Comparison of ENCODE assay signal across 8 cellular contexts in the genomic region with DNA sequence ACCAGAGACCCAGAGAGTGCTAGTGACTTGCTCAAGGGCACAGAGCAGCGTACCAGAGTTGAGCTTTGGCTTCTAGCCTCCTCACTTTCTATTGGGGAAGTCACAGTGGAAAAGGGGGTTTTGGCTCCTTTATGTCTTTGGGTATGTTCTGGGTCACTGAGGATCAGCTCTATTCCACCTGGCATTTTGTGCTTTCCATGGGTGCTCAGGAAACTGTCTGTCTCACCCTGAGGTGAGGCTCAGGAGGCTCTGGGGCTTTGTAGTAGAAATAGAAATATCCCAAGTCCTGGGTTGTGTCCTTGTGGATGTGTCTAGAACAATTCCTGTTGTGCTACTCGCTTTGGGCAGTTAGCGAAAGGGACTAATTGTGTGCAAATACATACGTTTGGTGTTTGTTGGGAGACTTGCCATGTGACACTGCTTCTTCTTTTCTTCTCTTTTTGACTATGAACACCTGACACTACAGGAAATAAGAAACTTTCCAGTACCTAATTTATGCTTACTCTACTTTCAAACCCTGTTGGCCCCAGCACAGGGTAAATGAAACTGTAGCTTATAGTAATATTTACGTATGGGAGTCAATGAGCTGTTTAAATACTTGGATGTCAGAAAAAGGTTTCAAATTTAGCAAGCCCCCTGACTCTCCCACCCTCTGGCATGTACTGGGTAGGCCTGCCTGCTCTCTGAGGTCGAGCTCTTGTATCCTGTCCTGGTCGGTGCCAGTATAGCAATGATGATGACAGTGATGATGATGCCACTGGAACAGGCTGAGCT. TPM values are rescaled to one million over a fixed set of nuclear protein-coding genes. Genes with fewer than 3 reads are reported as not detected.
DNase-seq lines count a peak whose midpoint lies in the region; ATAC-seq and TF ChIP-seq lines count a peak whose summit lies in the region.

No MANE protein-coding gene starts in this region.

- no peaks in the 10 kb centered on the region for H3K9me3 Mint-ChIP-seq in activated naive CD8-positive, alpha-beta T cell treated with anti-CD3 and anti-CD28 coated beads, Interleukin-2, amount 10 ng/mL, durations not matched to agents 7 days and 5 days
- no peaks in the 10 kb centered on the region for H3K9me3 Mint-ChIP-seq in osteocyte (ENCODE audit: unreplicated experiment)

- in situ Hi-C loops in KBM-7 (cut with MboI; ENCODE audit: low pct_unique_long_range_greater_than_20kb, low sequenced_read_pairs) = no loop called here

- H3K4me3 ChIP-seq in suprapubic skin = no peak overlapping the region
- H3K4me3 ChIP-seq in colonic mucosa = no peak overlapping the region

- no peak for TF ChIP-seq POLR2A in suprapubic skin (IDR thresholded peaks at IDR 0.05)

- no peak overlapping the region for H3K27ac Mint-ChIP-seq in activated naive CD8-positive, alpha-beta T cell treated with anti-CD3 and anti-CD28 coated beads, Interleukin-2, amount 10 ng/mL, durations not matched to agents 7 days and 5 days
- no peak overlapping the region for H3K27ac Mint-ChIP-seq in osteocyte (ENCODE audit: unreplicated experiment)

- POLR2A ChIA-PET in activated naive CD8-positive, alpha-beta T cell treated with anti-CD3 and anti-CD28 coated beads, Interleukin-2, amount 10 ng/mL, durations not matched to agents 7 days and 5 days (lab: Charles Lee) = interaction anchor here (0.6 to 4.0 kb wide), 9 partner anchors 9 to 1219 kb away, joined by 3 to 36 read pairs (median 9); partner anchors contain the start of gene SMAD3

- no peak overlapping the region for H3K9ac ChIP-seq in colonic mucosa (ENCODE audit: low read depth in 2 of 2, low read length in 2 of 2)

- H3K36me3 Mint-ChIP-seq in activated naive CD8-positive, alpha-beta T cell treated with anti-CD3 and anti-CD28 coated beads, Interleukin-2, amount 10 ng/mL, durations not matched to agents 7 days and 5 days = peaks cover 23% of the 10 kb centered on the region
- H3K36me3 Mint-ChIP-seq in osteocyte (ENCODE audit: unreplicated experiment) = peaks cover under 1% of the 10 kb centered on the region

- H3K27me3 ChIP-seq in suprapubic skin (no peaks in the 10 kb centered on the region), colonic mucosa (no peaks in the 10 kb centered on the region)

- WGBS in suprapubic skin = 73% methylated on average over 7 of the region's 7 CpGs

- H3K9me3 ChIP-seq in suprapubic skin (no peaks in the 10 kb centered on the region), colonic mucosa (no peaks in the 10 kb centered on the region)

- no peaks in the 10 kb centered on the region for H3K27me3 Mint-ChIP-seq in activated naive CD8-positive, alpha-beta T cell treated with anti-CD3 and anti-CD28 coated beads, Interleukin-2, amount 10 ng/mL, durations not matched to agents 7 days and 5 days
- H3K27me3 Mint-ChIP-seq in osteocyte (ENCODE audit: unreplicated experiment) = no peaks in the 10 kb centered on the region

- intact Hi-C loops in colonic mucosa (cut with DNase I) = no loop called here

- no peak for TF ChIP-seq EP300 in suprapubic skin (IDR thresholded peaks at IDR 0.05)

- H3K27ac ChIP-seq in suprapubic skin (peak overlapping the region; percentile 11), colonic mucosa (no peak overlapping the region)

- H3K4me1 ChIP-seq in suprapubic skin (peaks cover 76% of the 10 kb centered on the region), colonic mucosa (peaks cover 18% of the 10 kb centered on the region)

- TF ChIP-seq CTCF in suprapubic skin (IDR thresholded peaks at IDR 0.05) (no peak), osteocyte (IDR thresholded peaks at IDR 0.05) (no peak), colonic mucosa (IDR thresholded peaks at IDR 0.05) (no peak)

- H3K4me3 Mint-ChIP-seq in activated naive CD8-positive, alpha-beta T cell treated with anti-CD3 and anti-CD28 coated beads, Interleukin-2, amount 10 ng/mL, durations not matched to agents 7 days and 5 days = no peak overlapping the region
- no peak overlapping the region for H3K4me3 Mint-ChIP-seq in osteocyte (ENCODE audit: unreplicated experiment)

- peak; percentile 49 for ATAC-seq in HG03196 (IDR thresholded peaks at IDR 0.05; ENCODE audit: unreplicated experiment)
- peak; percentile 40 for ATAC-seq in activated naive CD8-positive, alpha-beta T cell treated with anti-CD3 and anti-CD28 coated beads, Interleukin-2, amount 10 ng/mL, durations not matched to agents 7 days and 5 days (ENCODE audit: low read depth)

- no peaks in the 10 kb centered on the region for H3K36me3 ChIP-seq in suprapubic skin
- no peaks in the 10 kb centered on the region for H3K36me3 ChIP-seq in colonic mucosa

- DNase-seq in activated CD8-positive, alpha-beta memory T cell treated with anti-CD3 and anti-CD28 coated beads for 24 hours = peak; percentile 80
- no peak for DNase-seq in activated CD8-positive, alpha-beta memory T cell treated with anti-CD3 and anti-CD28 coated beads, Interleukin-2, amount 50 U/mL, for 4 hours
- DNase-seq in activated naive CD8-positive, alpha-beta T cell treated with anti-CD3 and anti-CD28 coated beads, Interleukin-2, amount 10 ng/mL, durations not matched to agents 7 days and 5 days = no peak
- no peak for DNase-seq in suprapubic skin (ENCODE audit: low spot score in 2 of 2)
- DNase-seq in KBM-7 = no peak
- DNase-seq in osteocyte (ENCODE audit: extremely low spot score, unreplicated experiment) = no peak
- no peak for DNase-seq in colonic mucosa

- H3K4me1 Mint-ChIP-seq in activated naive CD8-positive, alpha-beta T cell treated with anti-CD3 and anti-CD28 coated beads, Interleukin-2, amount 10 ng/mL, durations not matched to agents 7 days and 5 days = peaks cover 55% of the 10 kb centered on the region
- peaks cover 59% of the 10 kb centered on the region for H3K4me1 Mint-ChIP-seq in osteocyte (ENCODE audit: unreplicated experiment)

RNA-seq across cellular contexts. Expression of gene SMAD3, which starts 35.6 kb away (rescaled TPM):
- 10 to 100 TPM; 74.1 to 75.9 TPM for total RNA-seq in activated naive CD8-positive, alpha-beta T cell treated with anti-CD3 and anti-CD28 coated beads, Interleukin-2, amount 10 ng/mL, durations not matched to agents 7 days and 5 days
- total RNA-seq in suprapubic skin = 10 to 100 TPM; 41.9 to 94.9 (median 56.1) TPM
- total RNA-seq in osteocyte = 35.8 and 39.7 TPM in 2 replicates
- total RNA-seq in colonic mucosa = 10 to 100 TPM; 38.6 to 62.1 TPM
